Comparison of ENCODE assay signal across 8 cellular contexts in the genomic region with DNA sequence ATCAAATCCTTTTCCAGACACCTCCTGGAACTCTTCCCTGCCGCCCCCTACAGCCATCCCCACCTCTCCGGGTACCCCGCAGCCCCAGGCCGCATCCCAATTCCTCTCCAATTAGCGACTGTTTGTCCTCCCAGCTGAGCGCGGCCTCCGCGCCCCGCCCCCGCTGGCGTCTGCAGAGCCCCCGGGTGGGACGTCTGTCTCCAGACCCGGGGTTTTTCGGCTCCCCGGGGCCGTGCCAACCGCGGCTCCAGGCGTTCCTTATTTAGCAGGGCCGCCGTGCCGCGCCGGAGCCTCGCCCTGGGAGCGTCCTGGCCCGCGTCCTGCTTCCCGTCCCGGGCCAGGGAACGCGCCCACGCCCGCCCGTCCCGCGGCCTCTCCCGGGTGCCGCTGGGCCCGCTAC. TPM values are rescaled to one million over a fixed set of nuclear protein-coding genes. Genes with fewer than 3 reads are reported as not detected.
DNase-seq lines count a peak whose midpoint lies in the region; ATAC-seq and TF ChIP-seq lines count a peak whose summit lies in the region.
"Not testable (repeated sequence)": the region's sequence is repeated elsewhere in the genome, so short reads cannot be mapped to it uniquely, and the experiment has no call there.

No MANE protein-coding gene starts in this region.

- H3K4me3 ChIP-seq in AG04450 (ENCODE audit: low read depth, low read length), result peak overlapping the region; percentile 61
- H3K4me3 ChIP-seq in HEK293 (ENCODE audit: low read depth, low read length), result peak overlapping the region; percentile 41
- H3K4me3 ChIP-seq in coronary artery, result peak overlapping the region; percentile 78
- H3K4me3 ChIP-seq in hepatocyte, result peak overlapping the region; percentile 52

- H3K9me3 Mint-ChIP-seq in activated T-helper 1 cell treated with anti-CD3 and anti-CD28 coated beads, Interleukin-12 subunit alpha, Interleukin-12 subunit beta, Interleukin-2, Interleukin-4 antibody, amounts not matched to agents 30 ng/mL and 10 ng/mL and 1 ng/mL, durations not matched to agents 14 hours and 24 hours and 36 hours; natural killer cell: not testable (repeated sequence)

- TF ChIP-seq CTCF in AG04450 (IDR thresholded peaks at IDR 0.05; ENCODE audit: low read depth, low read length); HEK293 (tag by site-specific recombination; IDR thresholded peaks at IDR 0.05); RWPE1 (conservative IDR thresholded peaks at IDR 0.05; ENCODE audit: low read depth); coronary artery (IDR thresholded peaks at IDR 0.05); hepatocyte (IDR thresholded peaks at IDR 0.05; ENCODE audit: poor library complexity); natural killer cell (IDR thresholded peaks at IDR 0.05): not testable (repeated sequence)

- under 1% methylated on average over 15 of the region's 42 CpGs for WGBS in hepatocyte (ENCODE audit: low lambda C conversion rate, missing lambda C conversion rate)

- peak overlapping the region; percentile 71 for H3K4me2 ChIP-seq in hepatocyte

- H3K79me2 ChIP-seq in hepatocyte, result peaks cover 30% of the 10 kb centered on the region

- H3K9me2 ChIP-seq in hepatocyte (replicated peaks; ENCODE audit: insufficient read depth), result not testable (repeated sequence)

- H4K20me1 ChIP-seq in hepatocyte (ENCODE audit: insufficient read depth, poor library complexity, severe bottlenecking), result not testable (repeated sequence)

- H3K27me3 ChIP-seq in AG04450 (ENCODE audit: control insufficient read depth, insufficient read depth, low read length); hepatocyte: not testable (repeated sequence)

- H3K27ac ChIP-seq in AG04450 (ENCODE audit: low read depth, low read length); HEK293 (ENCODE audit: extremely low read depth, low read depth, low read length): not testable (repeated sequence)
- peak overlapping the region; percentile 82 for H3K27ac ChIP-seq in RWPE1
- H3K27ac ChIP-seq in coronary artery, result peak overlapping the region; percentile 79 to 95
- H3K27ac ChIP-seq in hepatocyte, result peak overlapping the region; percentile 62

- peaks cover 12% of the 10 kb centered on the region for H3K4me1 Mint-ChIP-seq in activated T-helper 1 cell treated with anti-CD3 and anti-CD28 coated beads, Interleukin-12 subunit alpha, Interleukin-12 subunit beta, Interleukin-2, Interleukin-4 antibody, amounts not matched to agents 30 ng/mL and 10 ng/mL and 1 ng/mL, durations not matched to agents 14 hours and 24 hours and 36 hours (ENCODE audit: low read depth)
- peaks cover 8 to 13% of the 10 kb centered on the region in 2 donors for H3K4me1 Mint-ChIP-seq in natural killer cell

- not testable (repeated sequence) for H3K36me3 ChIP-seq in HEK293 (ENCODE audit: control insufficient read depth in 2 of 2, insufficient read depth in 1 of 2, low read length in 2 of 2); hepatocyte (replicated peaks; ENCODE audit: insufficient read depth, low read depth)

- not testable (repeated sequence) for DNase-seq in AG04450 (ENCODE audit: low read depth, low spot score); RWPE1 (ENCODE audit: low spot score); activated T-helper 1 cell treated with anti-CD3 and anti-CD28 coated beads, Interleukin-12 subunit alpha, Interleukin-12 subunit beta, Interleukin-2, Interleukin-4 antibody, amounts not matched to agents 30 ng/mL and 10 ng/mL and 1 ng/mL, durations not matched to agents 14 hours and 24 hours and 36 hours (ENCODE audit: low spot score); coronary artery (ENCODE audit: low spot score); natural killer cell
- DNase-seq in hepatocyte (ENCODE audit: low spot score), result peak; percentile 21
- peak; percentile 32 for DNase-seq in stimulated activated CD4-positive, alpha-beta T cell treated with anti-CD3 and anti-CD28 coated beads, Interleukin-15, amount 100 ng/mL, for 24 hours

- CTCF ChIA-PET in AG04450 (lab: Charles Lee); HEK293 (lab: Yijun Ruan, JAX); RWPE1 (lab: Yijun Ruan, JAX): not testable (repeated sequence)

- H3K4me1 ChIP-seq in HEK293 (ENCODE audit: control insufficient read depth, insufficient read depth, low read length); hepatocyte (ENCODE audit: insufficient read depth): not testable (repeated sequence)

- intact Hi-C loops in activated T-helper 1 cell treated with anti-CD3 and anti-CD28 coated beads, Interleukin-12 subunit alpha, Interleukin-12 subunit beta, Interleukin-2, Interleukin-4 antibody, amounts not matched to agents 30 ng/mL and 10 ng/mL and 1 ng/mL, durations not matched to agents 14 hours and 24 hours and 36 hours (cut with micrococcal nuclease); natural killer cell (cut with micrococcal nuclease): not testable (repeated sequence)

- not testable (repeated sequence) for H2AFZ ChIP-seq in hepatocyte

- POLR2A ChIA-PET in AG04450 (lab: Yijun Ruan, JAX); HEK293 (lab: Yijun Ruan, JAX); RWPE1 (lab: Yijun Ruan, JAX; ENCODE audit: low non-redundant PET): not testable (repeated sequence)

- H3K4me3 Mint-ChIP-seq in activated T-helper 1 cell treated with anti-CD3 and anti-CD28 coated beads, Interleukin-12 subunit alpha, Interleukin-12 subunit beta, Interleukin-2, Interleukin-4 antibody, amounts not matched to agents 30 ng/mL and 10 ng/mL and 1 ng/mL, durations not matched to agents 14 hours and 24 hours and 36 hours, result peak overlapping the region; percentile 56
- peak overlapping the region; percentile 74 for H3K4me3 Mint-ChIP-seq in natural killer cell

- not testable (repeated sequence) for H3K27ac Mint-ChIP-seq in activated T-helper 1 cell treated with anti-CD3 and anti-CD28 coated beads, Interleukin-12 subunit alpha, Interleukin-12 subunit beta, Interleukin-2, Interleukin-4 antibody, amounts not matched to agents 30 ng/mL and 10 ng/mL and 1 ng/mL, durations not matched to agents 14 hours and 24 hours and 36 hours; natural killer cell

- H3K9me3 ChIP-seq in AG04450 (ENCODE audit: control insufficient read depth, insufficient read depth, low read length); HEK293 (ENCODE audit: control insufficient read depth, insufficient read depth, low read depth, low read length); hepatocyte (ENCODE audit: low read depth): not testable (repeated sequence)

- ATAC-seq in natural killer cell, result not testable (repeated sequence)

- not testable (repeated sequence) for H3K27me3 Mint-ChIP-seq in activated T-helper 1 cell treated with anti-CD3 and anti-CD28 coated beads, Interleukin-12 subunit alpha, Interleukin-12 subunit beta, Interleukin-2, Interleukin-4 antibody, amounts not matched to agents 30 ng/mL and 10 ng/mL and 1 ng/mL, durations not matched to agents 14 hours and 24 hours and 36 hours (ENCODE audit: insufficient read depth); natural killer cell (ENCODE audit: low read depth in 2 of 2)

- H3K36me3 Mint-ChIP-seq in activated T-helper 1 cell treated with anti-CD3 and anti-CD28 coated beads, Interleukin-12 subunit alpha, Interleukin-12 subunit beta, Interleukin-2, Interleukin-4 antibody, amounts not matched to agents 30 ng/mL and 10 ng/mL and 1 ng/mL, durations not matched to agents 14 hours and 24 hours and 36 hours (ENCODE audit: low read depth); natural killer cell: not testable (repeated sequence)

TF ChIP-seq in HEK293, 187 proteins besides CTCF, POLR2A, EP300 and RAD21 (continues in another document):
- peak; percentile 19; the same call in 1 of the 2 replicates for TF ChIP-seq KLF9 (tag by site-specific recombination; IDR thresholded peaks at IDR 0.05; ENCODE audit: low read depth)
- peak; percentile 29; the same call in 1 of the 2 replicates for TF ChIP-seq ZFHX2 (tag by site-specific recombination; conservative IDR thresholded peaks at IDR 0.05)
- peak; percentile 34; the same call in 1 of the 2 replicates for TF ChIP-seq ZIC2 (tag by site-specific recombination; IDR thresholded peaks at IDR 0.05)
- TF ChIP-seq SP2 (tag by site-specific recombination; IDR thresholded peaks at IDR 0.05), result 0 out of 2 replicates have a peak, but pooled peaks have one; percentile 15
- 0 out of 2 replicates have a peak, but pooled peaks have one; percentile 26 for TF ChIP-seq EGR2 (tag by site-specific recombination; IDR thresholded peaks at IDR 0.05; ENCODE audit: low read depth)

RNA-seq across cellular contexts. Expression of a gene that starts 0.6 kb away (rescaled TPM):
- 16.1 and 21.7 TPM in 2 replicates for polyA plus RNA-seq in AG04450 (2011; rRNA removed)
- polyA minus RNA-seq in AG04450 (2011; rRNA and poly(A)+ RNA removed), result 29.0 and 29.3 TPM in 2 replicates
- 92.5 and 104 TPM in 2 replicates for total RNA-seq in activated T-helper 1 cell treated with anti-CD3 and anti-CD28 coated beads, Interleukin-12 subunit alpha, Interleukin-12 subunit beta, Interleukin-2, Interleukin-4 antibody, amounts not matched to agents 30 ng/mL and 10 ng/mL and 1 ng/mL, durations not matched to agents 14 hours and 24 hours and 36 hours
- total RNA-seq in hepatocyte, result 40.2 and 60.6 TPM in 2 replicates
- polyA plus RNA-seq in hepatocyte, result 35.9 and 49.3 TPM in 2 replicates
- total RNA-seq in natural killer cell, result 100 to 1,000 TPM in 1 of 3 donors, 10 to 100 TPM in 2; 87.0 to 105 (median 99.1) TPM

RNA-seq across cellular contexts. Expression of a gene that starts 13.4 kb away (rescaled TPM):
- polyA plus RNA-seq in AG04450 (2011; rRNA removed) (3.6 and 5.2 TPM in 2 replicates), hepatocyte (11.3 and 15.0 TPM in 2 replicates)
- polyA minus RNA-seq in AG04450 (2011; rRNA and poly(A)+ RNA removed), result 0.74 and 4.4 TPM in 2 replicates
- total RNA-seq in activated T-helper 1 cell treated with anti-CD3 and anti-CD28 coated beads, Interleukin-12 subunit alpha, Interleukin-12 subunit beta, Interleukin-2, Interleukin-4 antibody, amounts not matched to agents 30 ng/mL and 10 ng/mL and 1 ng/mL, durations not matched to agents 14 hours and 24 hours and 36 hours, result 0.24 and 0.70 TPM in 2 replicates
- total RNA-seq in hepatocyte (4.1 and 8.3 TPM in 2 replicates), natural killer cell (under 1 TPM in 2 of 3 donors, not detected in 1; 0.27 to 0.28 TPM)

RNA-seq across cellular contexts. Expression of a gene that starts 20.5 kb away (rescaled TPM):
- polyA plus RNA-seq in AG04450 (2011; rRNA removed), result 35.2 and 49.3 TPM in 2 replicates
- polyA minus RNA-seq in AG04450 (2011; rRNA and poly(A)+ RNA removed), result 63.6 and 89.1 TPM in 2 replicates
- 70.4 and 73.1 TPM in 2 replicates for total RNA-seq in activated T-helper 1 cell treated with anti-CD3 and anti-CD28 coated beads, Interleukin-12 subunit alpha, Interleukin-12 subunit beta, Interleukin-2, Interleukin-4 antibody, amounts not matched to agents 30 ng/mL and 10 ng/mL and 1 ng/mL, durations not matched to agents 14 hours and 24 hours and 36 hours
- total RNA-seq in hepatocyte, result 55.1 and 73.4 TPM in 2 replicates
- 30.0 and 37.4 TPM in 2 replicates for polyA plus RNA-seq in hepatocyte
- 10 to 100 TPM; 29.3 to 39.1 (median 37.3) TPM for total RNA-seq in natural killer cell
